ENCODE assay signal across 8 cellular contexts in genomic region chr2:65366595-65367125, GRCh38.
DNase-seq lines count a peak whose midpoint lies in the region; ATAC-seq lines count a peak whose summit lies in the region.

No MANE protein-coding gene starts in this region.

- intact Hi-C loops in Right ventricle myocardium inferior (cut with DNase I) = no loop called here
- intact Hi-C loops in cardiac septum (cut with DNase I) = no loop called here
- intact Hi-C loops in activated T-helper 1 cell treated with anti-CD3 and anti-CD28 coated beads, Interleukin-12 subunit alpha, Interleukin-12 subunit beta, Interleukin-2, Interleukin-4 antibody, amounts not matched to agents 30 ng/mL and 10 ng/mL and 1 ng/mL, durations not matched to agents 14 hours and 24 hours and 36 hours (cut with micrococcal nuclease) = loop anchor here (1.0 kb wide), 1 partner anchor 11 kb away; no protein-coding TSS in a partner anchor

- H3K4me3 ChIP-seq in mesodermal cell (ENCODE audit: extremely low read depth, insufficient read depth, low read length, poor library complexity, severe bottlenecking) = no peak overlapping the region

- no peaks in the 10 kb centered on the region for H3K9me3 Mint-ChIP-seq in activated T-helper 1 cell treated with anti-CD3 and anti-CD28 coated beads, Interleukin-12 subunit alpha, Interleukin-12 subunit beta, Interleukin-2, Interleukin-4 antibody, amounts not matched to agents 30 ng/mL and 10 ng/mL and 1 ng/mL, durations not matched to agents 14 hours and 24 hours and 36 hours

- H3K27ac Mint-ChIP-seq in activated T-helper 1 cell treated with anti-CD3 and anti-CD28 coated beads, Interleukin-12 subunit alpha, Interleukin-12 subunit beta, Interleukin-2, Interleukin-4 antibody, amounts not matched to agents 30 ng/mL and 10 ng/mL and 1 ng/mL, durations not matched to agents 14 hours and 24 hours and 36 hours = no peak overlapping the region

- peaks cover 3% of the 10 kb centered on the region for H3K36me3 Mint-ChIP-seq in activated T-helper 1 cell treated with anti-CD3 and anti-CD28 coated beads, Interleukin-12 subunit alpha, Interleukin-12 subunit beta, Interleukin-2, Interleukin-4 antibody, amounts not matched to agents 30 ng/mL and 10 ng/mL and 1 ng/mL, durations not matched to agents 14 hours and 24 hours and 36 hours (ENCODE audit: low read depth)

- DNase-seq in Right ventricle myocardium inferior (ENCODE audit: missing footprints) (no peak), cardiac septum (ENCODE audit: low spot score) (no peak), NCI-H748 treated with DMSO at 0.1 percent for 48 hours (lab: John Stamatoyannopoulos, UW) (peak; percentile 39), brain pericyte (ENCODE audit: low read depth, low spot score) (peak; percentile 87)
- DNase-seq in activated T-helper 1 cell treated with anti-CD3 and anti-CD28 coated beads, Interleukin-12 subunit alpha, Interleukin-12 subunit beta, Interleukin-2, Interleukin-4 antibody, amounts not matched to agents 30 ng/mL and 10 ng/mL and 1 ng/mL, durations not matched to agents 14 hours and 24 hours and 36 hours (ENCODE audit: low spot score) = no peak
- no peak for DNase-seq in activated CD4-positive, CD25-positive, alpha-beta regulatory T cell (lab: John Stamatoyannopoulos, UW)

- ATAC-seq in Right ventricle myocardium inferior (peak; percentile 40), HG02981 (IDR thresholded peaks at IDR 0.05; ENCODE audit: unreplicated experiment) (peak; percentile 76)

- H3K4me3 Mint-ChIP-seq in activated T-helper 1 cell treated with anti-CD3 and anti-CD28 coated beads, Interleukin-12 subunit alpha, Interleukin-12 subunit beta, Interleukin-2, Interleukin-4 antibody, amounts not matched to agents 30 ng/mL and 10 ng/mL and 1 ng/mL, durations not matched to agents 14 hours and 24 hours and 36 hours = no peak overlapping the region

- no peaks in the 10 kb centered on the region for H3K36me3 ChIP-seq in mesodermal cell (ENCODE audit: control insufficient read depth, insufficient read depth, low read length)

- peaks cover 43% of the 10 kb centered on the region for H3K4me1 Mint-ChIP-seq in activated T-helper 1 cell treated with anti-CD3 and anti-CD28 coated beads, Interleukin-12 subunit alpha, Interleukin-12 subunit beta, Interleukin-2, Interleukin-4 antibody, amounts not matched to agents 30 ng/mL and 10 ng/mL and 1 ng/mL, durations not matched to agents 14 hours and 24 hours and 36 hours (ENCODE audit: low read depth)

- H3K27ac ChIP-seq in mesodermal cell (ENCODE audit: low read depth, low read length, severe bottlenecking) = peak overlapping the region; percentile 84

- H3K27me3 Mint-ChIP-seq in activated T-helper 1 cell treated with anti-CD3 and anti-CD28 coated beads, Interleukin-12 subunit alpha, Interleukin-12 subunit beta, Interleukin-2, Interleukin-4 antibody, amounts not matched to agents 30 ng/mL and 10 ng/mL and 1 ng/mL, durations not matched to agents 14 hours and 24 hours and 36 hours (ENCODE audit: insufficient read depth) = peaks cover 2% of the 10 kb centered on the region

- WGBS in mesodermal cell (ENCODE audit: insufficient coverage in 2 of 2), 2 experiments = 77 to 82% methylated on average over 8 of the region's 10 CpGs

- H3K4me1 ChIP-seq in mesodermal cell (ENCODE audit: control insufficient read depth, insufficient read depth, low read length, poor library complexity, severe bottlenecking) = peaks cover 70% of the 10 kb centered on the region

- H3K9me3 ChIP-seq in mesodermal cell (ENCODE audit: control insufficient read depth, low read length) = no peaks in the 10 kb centered on the region

Comparison
In these comparisons a context has a peak if more than half of its experiments do, and no peak if none do; other contexts are left out.
1. DNase-seq: peak in NCI-H748 treated with DMSO at 0.1 percent for 48 hours (single experiment) and brain pericyte (single experiment); none in Right ventricle myocardium inferior (single experiment), cardiac septum (single experiment), activated T-helper 1 cell treated with anti-CD3 and anti-CD28 coated beads, Interleukin-12 subunit alpha, Interleukin-12 subunit beta, Interleukin-2, Interleukin-4 antibody, amounts not matched to agents 30 ng/mL and 10 ng/mL and 1 ng/mL, durations not matched to agents 14 hours and 24 hours and 36 hours (single experiment) and activated CD4-positive, CD25-positive, alpha-beta regulatory T cell (0 of 4).